ENCODE assay signal across 1 cellular context in genomic region chr19:48391100-48392005, GRCh38.
A peak's percentile ranks its signal among the peaks of the same experiment; 100 is the strongest.
TF ChIP-seq lines count a peak whose summit lies in the region.

Gene KDELR1 (minus strand): TSS chr19:48391551. CDS start chr19:48391358, 193 bp downstream.

TF ChIP-seq in WTC11, 78 proteins besides CTCF, POLR2A, EP300 and RAD21 (continued from another document):
- TF ChIP-seq, protein P1, sequence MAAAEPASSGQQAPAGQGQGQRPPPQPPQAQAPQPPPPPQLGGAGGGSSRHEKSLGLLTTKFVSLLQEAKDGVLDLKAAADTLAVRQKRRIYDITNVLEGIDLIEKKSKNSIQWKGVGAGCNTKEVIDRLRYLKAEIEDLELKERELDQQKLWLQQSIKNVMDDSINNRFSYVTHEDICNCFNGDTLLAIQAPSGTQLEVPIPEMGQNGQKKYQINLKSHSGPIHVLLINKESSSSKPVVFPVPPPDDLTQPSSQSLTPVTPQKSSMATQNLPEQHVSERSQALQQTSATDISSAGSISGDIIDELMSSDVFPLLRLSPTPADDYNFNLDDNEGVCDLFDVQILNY (CRISPR knock-in tag; IDR thresholded peaks at IDR 0.05), result 0 out of 2 replicates have a peak, but pooled peaks have one; percentile 12
- TF ChIP-seq PRDM15 (CRISPR knock-in tag; IDR thresholded peaks at IDR 0.05) (0 out of 2 replicates have a peak, but pooled peaks have one; percentile 47), SP1 (CRISPR knock-in tag; conservative IDR thresholded peaks at IDR 0.05) (peak; percentile 91)
- TF ChIP-seq, protein P2, sequence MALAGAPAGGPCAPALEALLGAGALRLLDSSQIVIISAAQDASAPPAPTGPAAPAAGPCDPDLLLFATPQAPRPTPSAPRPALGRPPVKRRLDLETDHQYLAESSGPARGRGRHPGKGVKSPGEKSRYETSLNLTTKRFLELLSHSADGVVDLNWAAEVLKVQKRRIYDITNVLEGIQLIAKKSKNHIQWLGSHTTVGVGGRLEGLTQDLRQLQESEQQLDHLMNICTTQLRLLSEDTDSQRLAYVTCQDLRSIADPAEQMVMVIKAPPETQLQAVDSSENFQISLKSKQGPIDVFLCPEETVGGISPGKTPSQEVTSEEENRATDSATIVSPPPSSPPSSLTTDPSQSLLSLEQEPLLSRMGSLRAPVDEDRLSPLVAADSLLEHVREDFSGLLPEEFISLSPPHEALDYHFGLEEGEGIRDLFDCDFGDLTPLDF (CRISPR knock-in tag; IDR thresholded peaks at IDR 0.05), result peak; percentile 65; the same call in 1 of the 2 replicates
